Comparison of ENCODE assay signal across 4 cellular contexts in genomic region chr4:167629272-167629671, GRCh38.
"Had no signal": no experiment of that assay in that cellular context is flagged by ENCODE, and none has a peak within 500 bp of the region (broad histone marks: within the 10 kb centered on the region; RNA-seq: fewer than 3 reads in every experiment).

No MANE protein-coding gene starts in this region.

- H3K36me3 ChIP-seq: HAP-1 had no signal

- H3K4me3 ChIP-seq: GM23248, GM23338, HAP-1 had no signal

- H3K9me3 ChIP-seq: HAP-1 had no signal

- H3K9ac ChIP-seq: GM23248 had no signal

- ATAC-seq: GM23338, HCT116 had no signal

- H2AFZ ChIP-seq: GM23248, GM23338 had no signal

- H3K27ac ChIP-seq: GM23248 had no signal

- H3K4me2 ChIP-seq: GM23338 had no signal
